Comparison of ENCODE assay signal across 8 cellular contexts in the genomic region with DNA sequence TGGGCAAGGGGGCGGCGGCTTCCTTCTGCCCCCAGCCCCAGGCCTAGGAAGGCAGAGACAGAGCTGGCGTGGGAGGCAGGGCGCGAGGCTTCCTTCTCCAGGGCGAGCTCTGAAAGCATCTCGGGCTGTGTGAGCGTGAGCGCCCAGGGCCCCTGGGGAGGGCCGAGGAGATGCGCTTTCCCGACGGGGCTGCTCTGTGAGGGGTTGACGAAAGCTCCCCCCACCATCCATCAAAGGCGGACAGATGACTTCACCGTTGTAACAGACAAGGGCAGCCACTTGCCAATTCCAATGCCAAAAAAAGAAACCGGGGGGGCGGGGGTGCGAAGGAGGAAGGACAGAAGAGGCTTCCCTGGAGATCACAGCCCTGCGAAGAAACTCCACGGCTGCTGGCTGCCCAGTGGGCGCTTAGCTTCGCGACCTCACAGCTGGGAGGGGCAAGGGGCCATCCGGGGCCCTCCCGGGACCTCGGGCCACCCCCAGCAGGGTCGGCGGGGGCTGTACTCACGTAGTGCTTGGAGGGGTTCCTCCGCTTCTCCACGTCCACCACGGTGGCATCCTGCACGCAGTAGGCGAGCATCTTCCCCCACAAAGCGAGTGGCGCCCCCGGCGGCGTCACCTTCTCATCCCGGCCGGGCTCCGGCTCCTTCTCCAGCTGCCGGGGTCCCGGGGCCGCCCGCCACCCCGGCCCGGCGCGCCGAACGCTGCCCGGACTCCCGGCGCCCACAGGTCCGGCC. TPM values are rescaled to one million over a fixed set of nuclear protein-coding genes. Genes with fewer than 3 reads are reported as not detected.
A peak's percentile ranks its signal among the peaks of the same experiment; 100 is the strongest.
DNase-seq lines count a peak whose midpoint lies in the region; ATAC-seq and TF ChIP-seq lines count a peak whose summit lies in the region.

No MANE protein-coding gene starts in this region.

- no peaks in the 10 kb centered on the region for H3K36me3 Mint-ChIP-seq in activated naive CD4-positive, alpha-beta T cell treated with anti-CD3 and anti-CD28 coated beads for 36 hours (ENCODE audit: low read depth)
- H3K36me3 Mint-ChIP-seq in progenitor cell of endocrine pancreas (ENCODE audit: insufficient read depth) = no peaks in the 10 kb centered on the region

- WGBS in heart left ventricle, 4 donors = 1 to 3% (median 1%) methylated on average over 16 to 57 of the region's 57 CpGs

- H3K9me3 Mint-ChIP-seq in activated naive CD4-positive, alpha-beta T cell treated with anti-CD3 and anti-CD28 coated beads for 36 hours = no peaks in the 10 kb centered on the region
- H3K9me3 Mint-ChIP-seq in progenitor cell of endocrine pancreas (ENCODE audit: low read depth) = no peaks in the 10 kb centered on the region

- CTCF ChIA-PET in AG04450 (lab: Charles Lee) = interaction anchor here (0.7 to 6.1 kb wide), 9 partner anchors 40 to 267 kb away, joined by 3 to 70 read pairs (median 4); a partner anchor contains a TSS
- CTCF ChIA-PET in activated naive CD4-positive, alpha-beta T cell treated with anti-CD3 and anti-CD28 coated beads for 36 hours (lab: Charles Lee) = interaction anchor here (0.8 to 1.6 kb wide), 9 partner anchors 8 to 147 kb away, joined by 3 to 9 read pairs (median 4); no protein-coding TSS in a partner anchor

- H3K4me3 ChIP-seq in AG04450 (ENCODE audit: low read depth, low read length) = peak overlapping the region; percentile 75
- H3K4me3 ChIP-seq in HUES48 (ENCODE audit: low read depth, low read length) = peak overlapping the region; percentile 76
- peak overlapping the region; percentile 60 to 98 (median 81) for H3K4me3 ChIP-seq in heart left ventricle

- intact Hi-C loops in activated naive CD4-positive, alpha-beta T cell treated with anti-CD3 and anti-CD28 coated beads for 36 hours (cut with micrococcal nuclease) = no loop called here
- intact Hi-C loops in heart left ventricle (cut with DNase I) = loop anchor here in 7 of 10 donors (2.0 to 10.0 kb wide), 9 partner anchors 34 to 258 kb away; no protein-coding TSS in a partner anchor

- H3K9ac ChIP-seq in HUES48 (ENCODE audit: low read depth, low read length) = peak overlapping the region; percentile 19; the same call in 1 of the 2 replicates

- TF ChIP-seq POLR2A in heart left ventricle (IDR thresholded peaks at IDR 0.05) = no peak

- H3K27ac ChIP-seq in AG04450 (ENCODE audit: low read depth, low read length) = peak overlapping the region; percentile 61
- no peak overlapping the region for H3K27ac ChIP-seq in HUES48 (ENCODE audit: low read depth, low read length)
- peak overlapping the region; percentile 65 to 91 (median 84) for H3K27ac ChIP-seq in heart left ventricle

- peaks cover 3% of the 10 kb centered on the region for H3K4me1 Mint-ChIP-seq in activated naive CD4-positive, alpha-beta T cell treated with anti-CD3 and anti-CD28 coated beads for 36 hours (ENCODE audit: low read depth)
- peaks cover 44% of the 10 kb centered on the region for H3K4me1 Mint-ChIP-seq in progenitor cell of endocrine pancreas (ENCODE audit: low read depth)

- ATAC-seq in heart left ventricle (peak in 3 of 4 donors; percentile 31 to 41 (median 39)), HG02870 (IDR thresholded peaks at IDR 0.05; ENCODE audit: unreplicated experiment) (no peak)

- TF ChIP-seq CTCF in AG04450 (IDR thresholded peaks at IDR 0.05; ENCODE audit: low read depth, low read length) (peak; percentile 29), heart left ventricle (IDR thresholded peaks at IDR 0.05) (peak in 3 of 12 donors; percentile 34 to 38 (median 37)), progenitor cell of endocrine pancreas (IDR thresholded peaks at IDR 0.05; ENCODE audit: unreplicated experiment) (peak; percentile 47)

- H3K4me1 ChIP-seq in HUES48 (ENCODE audit: control insufficient read depth, insufficient read depth, low read length) = peaks cover 10% of the 10 kb centered on the region
- H3K4me1 ChIP-seq in heart left ventricle = peaks cover 14 to 73% (median 53%) of the 10 kb centered on the region in 12 donors

- peak overlapping the region; percentile 69 for H3K4me3 Mint-ChIP-seq in activated naive CD4-positive, alpha-beta T cell treated with anti-CD3 and anti-CD28 coated beads for 36 hours
- peak overlapping the region; percentile 85 for H3K4me3 Mint-ChIP-seq in progenitor cell of endocrine pancreas (ENCODE audit: low read depth)

- peaks cover 29% of the 10 kb centered on the region for H3K27me3 Mint-ChIP-seq in activated naive CD4-positive, alpha-beta T cell treated with anti-CD3 and anti-CD28 coated beads for 36 hours (ENCODE audit: low read depth)
- no peaks in the 10 kb centered on the region for H3K27me3 Mint-ChIP-seq in progenitor cell of endocrine pancreas

- DNase-seq in AG04450 (ENCODE audit: low read depth, low spot score) = no peak
- peak; percentile 43 for DNase-seq in activated naive CD4-positive, alpha-beta T cell treated with anti-CD3 and anti-CD28 coated beads for 36 hours
- peak; percentile 71 to 79 (median 75) for DNase-seq in heart left ventricle
- peak; percentile 28 for DNase-seq in progenitor cell of endocrine pancreas (ENCODE audit: low spot score, unreplicated experiment)
- no peak for DNase-seq in iPS-NIHi7 (ENCODE audit: extremely low spot score)
- no peak for DNase-seq in AML-193 (lab: John Stamatoyannopoulos, UW)

- no peak overlapping the region for H3K27ac Mint-ChIP-seq in activated naive CD4-positive, alpha-beta T cell treated with anti-CD3 and anti-CD28 coated beads for 36 hours
- H3K27ac Mint-ChIP-seq in progenitor cell of endocrine pancreas = peak overlapping the region; percentile 89

- no peaks in the 10 kb centered on the region for H3K36me3 ChIP-seq in HUES48 (ENCODE audit: control insufficient read depth, insufficient read depth, low read length)
- no peaks in the 10 kb centered on the region for H3K36me3 ChIP-seq in heart left ventricle

- H3K9me3 ChIP-seq in AG04450 (ENCODE audit: control insufficient read depth, insufficient read depth, low read length) = no peaks in the 10 kb centered on the region; the same call in 1 of the 2 replicates
- no peaks in the 10 kb centered on the region for H3K9me3 ChIP-seq in HUES48 (ENCODE audit: control insufficient read depth, insufficient read depth, low read length)
- H3K9me3 ChIP-seq in heart left ventricle = no peaks in the 10 kb centered on the region

- no peaks in the 10 kb centered on the region for H3K27me3 ChIP-seq in AG04450 (ENCODE audit: control insufficient read depth, insufficient read depth, low read length)
- peaks cover 45% of the 10 kb centered on the region for H3K27me3 ChIP-seq in HUES48 (ENCODE audit: control insufficient read depth, insufficient read depth, low read length)
- H3K27me3 ChIP-seq in heart left ventricle = peaks cover 0 to 5% (median 0%) of the 10 kb centered on the region in 9 donors

- POLR2A ChIA-PET in AG04450 (lab: Yijun Ruan, JAX) = interaction anchor here (0.9 to 1.1 kb wide), 2 partner anchors 82 to 96 kb away, joined by 3 read pairs; no protein-coding TSS in a partner anchor

RNA-seq across cellular contexts. Expression of a gene that starts 0.5 kb away (rescaled TPM):
- polyA plus RNA-seq in AG04450 (2011; rRNA removed) (22.9 and 27.8 TPM in 2 replicates), heart left ventricle (10 to 100 TPM; 11.8 to 16.6 TPM)
- 35.4 and 38.3 TPM in 2 replicates for polyA minus RNA-seq in AG04450 (2011; rRNA and poly(A)+ RNA removed)
- total RNA-seq in activated naive CD4-positive, alpha-beta T cell treated with anti-CD3 and anti-CD28 coated beads for 36 hours = 1 to 10 TPM; 7.8 to 8.5 TPM
- total RNA-seq in heart left ventricle (10 to 100 TPM; 21.8 to 43.4 (median 31.9) TPM), progenitor cell of endocrine pancreas (25.5 and 28.0 TPM in 2 replicates)

Comparison
In these comparisons a context has a peak if more than half of its experiments do, and no peak if none do; other contexts are left out.
1. DNase-seq: peak in activated naive CD4-positive, alpha-beta T cell treated with anti-CD3 and anti-CD28 coated beads for 36 hours (single experiment), heart left ventricle (5 of 5) and progenitor cell of endocrine pancreas (single experiment); none in AG04450 (single experiment), iPS-NIHi7 (single experiment) and AML-193 (0 of 2).
2. Peak in every context shown above with its lines, with median percentiles within 50 percentile points of each other: H3K4me3 ChIP-seq.